Comparison of ENCODE assay signal across 8 cellular contexts in the genomic region with DNA sequence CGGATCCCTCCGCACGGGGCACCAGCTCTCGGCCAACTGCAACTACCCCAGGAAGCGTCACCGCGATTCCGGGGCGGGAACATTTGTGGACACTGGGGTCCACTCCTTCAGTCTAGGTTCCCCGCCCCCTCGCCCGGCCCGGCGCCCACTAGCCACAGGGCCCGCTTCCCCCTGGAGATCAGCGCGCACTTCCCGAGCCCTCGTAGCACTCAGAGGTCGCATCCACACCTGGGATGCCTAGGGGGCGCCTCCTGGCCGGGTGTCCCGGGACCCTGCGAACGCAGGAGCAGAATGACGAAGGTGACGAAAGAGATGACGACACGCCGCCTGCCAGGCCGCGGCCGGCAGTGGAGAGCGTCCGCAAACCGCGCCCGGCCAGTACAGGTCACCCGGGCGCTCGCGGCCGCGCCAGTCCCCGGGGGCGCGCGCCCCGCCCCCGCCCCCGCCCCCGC. TPM values are rescaled to one million over a fixed set of nuclear protein-coding genes. Genes with fewer than 3 reads are reported as not detected.
A peak's percentile ranks its signal among the peaks of the same experiment; 100 is the strongest.
DNase-seq lines count a peak whose midpoint lies in the region; ATAC-seq, FAIRE-seq and TF ChIP-seq lines count a peak whose summit lies in the region.

No MANE protein-coding gene starts in this region.

- WGBS in SK-N-SH (ENCODE audit: low lambda C conversion rate), result 2% methylated on average over 10 of the region's 52 CpGs
- 0 to 1% methylated on average over 28 to 52 of the region's 52 CpGs for WGBS in pancreas, 2 donors

- peaks cover 34% of the 10 kb centered on the region for H3K4me1 Mint-ChIP-seq in activated naive CD8-positive, alpha-beta T cell treated with anti-CD3 and anti-CD28 coated beads for 36 hours

- H3K27ac Mint-ChIP-seq in activated naive CD8-positive, alpha-beta T cell treated with anti-CD3 and anti-CD28 coated beads for 36 hours, result peak overlapping the region; percentile 96

- H3F3A ChIP-seq in SK-N-SH (replicated peaks; ENCODE audit: insufficient read depth), result peaks cover 20% of the 10 kb centered on the region

- TF ChIP-seq RAD21 in SK-N-SH (IDR thresholded peaks at IDR 0.05; ENCODE audit: low read length), result peak; percentile 27

- DNase-seq in DMS79 (lab: John Stamatoyannopoulos, UW) (peak; percentile 44), SK-N-SH (peak; percentile 88), Right ventricle myocardium superior (peak; percentile 91), pancreas (peak; percentile 79 to 90 (median 84)), tibial artery (peak; percentile 87 to 92)
- DNase-seq in activated naive CD8-positive, alpha-beta T cell treated with anti-CD3 and anti-CD28 coated beads for 36 hours, result peak; percentile 84

- peak overlapping the region; percentile 29; the same call in 1 of the 2 replicates for H3K27ac ChIP-seq in HUES6 (ENCODE audit: low read depth, low read length)
- peak overlapping the region; percentile 78 to 86 for H3K27ac ChIP-seq in SK-N-SH (ENCODE audit: low read depth in 2 of 2, low read length in 1 of 2)
- peak overlapping the region; percentile 83 to 97 (median 96) for H3K27ac ChIP-seq in pancreas
- peak overlapping the region; percentile 98 to 99 for H3K27ac ChIP-seq in tibial artery

- H3K4me1 ChIP-seq in HUES6 (ENCODE audit: control insufficient read depth, insufficient read depth, low read length) (peaks cover 51% of the 10 kb centered on the region), SK-N-SH (ENCODE audit: control insufficient read depth in 1 of 2, insufficient read depth in 2 of 2, low read depth in 1 of 2, low read length in 1 of 2) (peaks cover 0 to 12% of the 10 kb centered on the region in 2 experiments; a peak in 2 of 4 replicates), pancreas (peaks cover 0 to 13% (median 0%) of the 10 kb centered on the region in 3 donors), tibial artery (peaks cover 0 to 19% (median 14%) of the 10 kb centered on the region in 4 donors)

- no peaks in the 10 kb centered on the region for H4K20me1 ChIP-seq in SK-N-SH (ENCODE audit: insufficient read depth)

- no peaks in the 10 kb centered on the region for H3K27me3 Mint-ChIP-seq in activated naive CD8-positive, alpha-beta T cell treated with anti-CD3 and anti-CD28 coated beads for 36 hours

- peaks cover 6% of the 10 kb centered on the region for H3K36me3 Mint-ChIP-seq in activated naive CD8-positive, alpha-beta T cell treated with anti-CD3 and anti-CD28 coated beads for 36 hours

- TF ChIP-seq CTCF in SK-N-SH (IDR thresholded peaks at IDR 0.05) (no peak), pancreas (IDR thresholded peaks at IDR 0.05) (no peak), tibial artery (IDR thresholded peaks at IDR 0.05) (peak; percentile 8 to 12)

- H3K4me2 ChIP-seq in SK-N-SH, result peak overlapping the region; percentile 80

- intact Hi-C loops in Right ventricle myocardium superior (cut with DNase I), result no loop called here
- intact Hi-C loops in pancreas (cut with DNase I), result no loop called here
- intact Hi-C loops in tibial artery (cut with DNase I; ENCODE audit: low total_unique reads), result loop anchor here (2.0 to 10.0 kb wide), 2 partner anchors 114 to 784 kb away; partner anchors contain the start of gene LTV1

- H3K27me3 ChIP-seq in HUES6 (ENCODE audit: control insufficient read depth, insufficient read depth, low read length) (no peaks in the 10 kb centered on the region), SK-N-SH (ENCODE audit: insufficient read depth) (no peaks in the 10 kb centered on the region), pancreas (no peaks in the 10 kb centered on the region), tibial artery (no peaks in the 10 kb centered on the region)

- H3K4me3 Mint-ChIP-seq in activated naive CD8-positive, alpha-beta T cell treated with anti-CD3 and anti-CD28 coated beads for 36 hours, result peak overlapping the region; percentile 88

- H3K9ac ChIP-seq in HUES6 (ENCODE audit: low read length) (peak overlapping the region; percentile 79), SK-N-SH (peak overlapping the region; percentile 87)

- TF ChIP-seq EP300 in SK-N-SH (IDR thresholded peaks at IDR 0.05; ENCODE audit: borderline replicate concordance in 1 of 2, low read depth in 1 of 2, low read length in 1 of 2), result no peak

- ATAC-seq in GM21515 (IDR thresholded peaks at IDR 0.05; ENCODE audit: unreplicated experiment) (peak; percentile 64), Right ventricle myocardium superior (ENCODE audit: poor library complexity) (peak; percentile 85), pancreas (peak; percentile 86 to 92 (median 89))

- H3K79me2 ChIP-seq in SK-N-SH (ENCODE audit: insufficient read depth), result peaks cover 4% of the 10 kb centered on the region; the same call in 1 of the 2 replicates

- POLR2A ChIA-PET in SK-N-SH (lab: Yijun Ruan, JAX), result interaction anchor here (0.6 to 1.7 kb wide), 2 partner anchors 114 to 343 kb away, joined by 3 to 9 read pairs; no protein-coding TSS in a partner anchor

- no peaks in the 10 kb centered on the region for H3K9me2 ChIP-seq in SK-N-SH

- CTCF ChIA-PET in SK-N-SH (lab: Yijun Ruan, JAX), result interaction anchor here (1.2 to 1.6 kb wide), 3 partner anchors 45 to 368 kb away, joined by 3 to 4 read pairs (median 4); no protein-coding TSS in a partner anchor

- H3K9me3 Mint-ChIP-seq in activated naive CD8-positive, alpha-beta T cell treated with anti-CD3 and anti-CD28 coated beads for 36 hours, result no peaks in the 10 kb centered on the region

- no peak for FAIRE-seq in pancreas (lab: Jason Lieb, UNC)

- H3K4me3 ChIP-seq in HUES6 (ENCODE audit: low read depth, low read length), result peak overlapping the region; percentile 93
- peak overlapping the region; percentile 74 to 90 for H3K4me3 ChIP-seq in SK-N-SH (ENCODE audit: low read depth in 2 of 2, low read length in 1 of 2)
- peak overlapping the region; percentile 77 to 89 (median 82) for H3K4me3 ChIP-seq in pancreas
- H3K4me3 ChIP-seq in tibial artery, result peak overlapping the region; percentile 90 to 98

- H3K9me3 ChIP-seq in HUES6 (ENCODE audit: control insufficient read depth, insufficient read depth, low read depth, low read length) (no peaks in the 10 kb centered on the region), SK-N-SH (no peaks in the 10 kb centered on the region), pancreas (no peaks in the 10 kb centered on the region), tibial artery (no peaks in the 10 kb centered on the region)

- H2AFZ ChIP-seq in SK-N-SH (ENCODE audit: low read depth), result peak overlapping the region; percentile 91

- H3K36me3 ChIP-seq in HUES6 (ENCODE audit: control insufficient read depth, insufficient read depth, low read length) (no peaks in the 10 kb centered on the region), SK-N-SH (replicated peaks in 1 of 2; ENCODE audit: control insufficient read depth in 1 of 2, insufficient read depth in 2 of 2, low read length in 1 of 2) (peaks cover 0 to 1% of the 10 kb centered on the region in 2 experiments), pancreas (no peaks in the 10 kb centered on the region), tibial artery (no peaks in the 10 kb centered on the region)

TF ChIP-seq in SK-N-SH, 30 proteins besides CTCF, POLR2A, EP300 and RAD21:
- no peak for TF ChIP-seq CHD2 (IDR thresholded peaks at IDR 0.05; ENCODE audit: low read length, partially characterized antibody)
- TF ChIP-seq RCOR1 (IDR thresholded peaks at IDR 0.05; ENCODE audit: low read length), result no peak
- no peak for TF ChIP-seq YY1 (IDR thresholded peaks at IDR 0.05; ENCODE audit: low read depth)
- TF ChIP-seq POLR2AphosphoS5 (IDR thresholded peaks at IDR 0.05; ENCODE audit: low read depth, low read length), result peak; percentile 12; the same call in 1 of the 2 replicates
- TF ChIP-seq, protein P1, sequence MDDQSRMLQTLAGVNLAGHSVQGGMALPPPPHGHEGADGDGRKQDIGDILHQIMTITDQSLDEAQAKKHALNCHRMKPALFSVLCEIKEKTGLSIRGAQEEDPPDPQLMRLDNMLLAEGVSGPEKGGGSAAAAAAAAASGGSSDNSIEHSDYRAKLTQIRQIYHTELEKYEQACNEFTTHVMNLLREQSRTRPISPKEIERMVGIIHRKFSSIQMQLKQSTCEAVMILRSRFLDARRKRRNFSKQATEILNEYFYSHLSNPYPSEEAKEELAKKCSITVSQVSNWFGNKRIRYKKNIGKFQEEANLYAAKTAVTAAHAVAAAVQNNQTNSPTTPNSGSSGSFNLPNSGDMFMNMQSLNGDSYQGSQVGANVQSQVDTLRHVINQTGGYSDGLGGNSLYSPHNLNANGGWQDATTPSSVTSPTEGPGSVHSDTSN (IDR thresholded peaks at IDR 0.05), result no peak
- TF ChIP-seq GATA2 (CRISPR knock-in tag; IDR thresholded peaks at IDR 0.05), result peak; percentile 11; the same call in 1 of the 2 replicates
- TF ChIP-seq SMC3 (IDR thresholded peaks at IDR 0.05; ENCODE audit: low read depth, low read length), result no peak; the same call in 1 of the 2 replicates
- no peak for TF ChIP-seq FOSL2 (IDR thresholded peaks at IDR 0.05; ENCODE audit: borderline replicate concordance, low read depth)
- TF ChIP-seq, protein P2, sequence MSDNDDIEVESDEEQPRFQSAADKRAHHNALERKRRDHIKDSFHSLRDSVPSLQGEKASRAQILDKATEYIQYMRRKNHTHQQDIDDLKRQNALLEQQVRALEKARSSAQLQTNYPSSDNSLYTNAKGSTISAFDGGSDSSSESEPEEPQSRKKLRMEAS (IDR thresholded peaks at IDR 0.05; ENCODE audit: low read depth), result peak; percentile 52

RNA-seq across cellular contexts. Expression of gene AIG1, which starts 0.3 kb away (rescaled TPM):
- polyA plus RNA-seq in SK-N-SH (2012; rRNA removed) (36.8 and 52.1 TPM in 2 replicates), pancreas (10 to 100 TPM; 16.5 to 28.9 TPM)
- 44.7 and 49.1 TPM in 2 replicates for polyA plus RNA-seq in SK-N-SH (2012; cell fraction: cytosol; rRNA removed)
- polyA plus RNA-seq in SK-N-SH (2012; cell fraction: nucleus; rRNA removed), result 28.1 and 41.2 TPM in 2 replicates
- 10 to 100 TPM; 19.8 to 20.1 TPM for total RNA-seq in activated naive CD8-positive, alpha-beta T cell treated with anti-CD3 and anti-CD28 coated beads for 36 hours
- total RNA-seq in Right ventricle myocardium superior (71.7 TPM), pancreas (10 to 100 TPM in 4 of 6 donors, 1 to 10 TPM in 2; 8.7 to 18.7 (median 12.8) TPM)

Comparison
In these comparisons a context has a peak if more than half of its experiments do, and no peak if none do; other contexts are left out.
1. Peak in every context shown above with its lines: DNase-seq, ATAC-seq, H3K4me3 ChIP-seq and H3K27ac ChIP-seq.
2. H3K27ac ChIP-seq: peak in every context shown above with its lines; median percentile 98 in tibial artery; 96 in pancreas; 82 in SK-N-SH; 29 in HUES6.
3. CTCF ChIP-seq: peak in tibial artery (2 of 2); none in SK-N-SH (single experiment) and pancreas (0 of 4).